Comparison of ENCODE assay signal across 29 cellular contexts in the genomic region with DNA sequence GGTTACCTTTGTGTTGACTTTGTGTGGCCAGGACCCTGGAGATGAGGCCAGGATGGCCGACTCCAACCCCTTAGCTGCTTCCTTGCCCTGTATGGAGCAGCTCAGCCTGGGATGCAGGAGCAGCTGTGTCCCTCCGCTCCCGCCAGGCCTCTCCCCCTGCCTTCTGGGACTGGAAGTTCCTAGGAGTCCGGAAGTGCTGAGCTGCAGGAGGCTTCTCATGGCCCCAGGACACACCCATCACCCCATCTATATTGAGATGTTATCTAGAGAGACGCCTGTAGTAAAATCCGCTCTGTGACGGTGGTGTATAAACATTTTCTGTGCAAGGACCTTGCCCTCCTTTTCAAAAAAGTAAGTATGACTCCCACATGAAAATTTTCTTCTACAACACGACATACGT. TPM values are rescaled to one million over a fixed set of nuclear protein-coding genes. Genes with fewer than 3 reads are reported as not detected.
DNase-seq lines count a peak whose midpoint lies in the region; ATAC-seq and TF ChIP-seq lines count a peak whose summit lies in the region.
"Had no signal": no experiment of that assay in that cellular context is flagged by ENCODE, and none has a peak within 500 bp of the region (broad histone marks: within the 10 kb centered on the region; RNA-seq: fewer than 3 reads in every experiment).

No MANE protein-coding gene starts in this region.

- no peak for TF ChIP-seq RAD21 in SK-N-SH (IDR thresholded peaks at IDR 0.05; ENCODE audit: low read length)

- no peaks in the 10 kb centered on the region for H4K20me1 ChIP-seq in SK-N-SH (ENCODE audit: insufficient read depth)

- TF ChIP-seq CTCF in SK-N-SH (IDR thresholded peaks at IDR 0.05): no peak
- no peak for TF ChIP-seq CTCF in upper lobe of right lung (IDR thresholded peaks at IDR 0.05)
- no peak for TF ChIP-seq CTCF in omental fat pad (IDR thresholded peaks at IDR 0.05)

- H3F3A ChIP-seq in SK-N-SH (replicated peaks; ENCODE audit: insufficient read depth): peaks cover 7% of the 10 kb centered on the region

- no peak overlapping the region for H3K4me2 ChIP-seq in SK-N-SH

- H3K9ac ChIP-seq in SK-N-SH: no peak overlapping the region

- WGBS in SK-N-SH (ENCODE audit: low lambda C conversion rate): 57% methylated on average over 9 of the region's 9 CpGs

- DNase-seq in SK-N-SH (peak; percentile 44), RPMI7951 (ENCODE audit: low read depth) (peak; percentile 63), left colon (no peak), upper lobe of right lung (peak; percentile 61), omental fat pad (ENCODE audit: low spot score) (no peak), HAP-1 (ENCODE audit: low spot score in 2 of 2) (no peak)
- DNase-seq: activated CD4-positive, alpha-beta T cell treated with anti-CD3 and anti-CD28 coated beads for 36 hours; activated CD8-positive, alpha-beta memory T cell treated with anti-CD3 and anti-CD28 coated beads for 24 hours; activated naive CD8-positive, alpha-beta T cell treated with anti-CD3 and anti-CD28 coated beads, Interleukin-2, amount 50 U/mL, for 24 hours; activated T-cell treated with anti-CD3 and anti-CD28 coated beads, Interleukin-2, amount 50 U/mL, for 24 hours; CD4-positive, alpha-beta T cell; dermis blood vessel endothelial cell; HCEC 1CT; Kasumi-1; left ventricle myocardium inferior; MV-4-11; naive thymus-derived CD4-positive, alpha-beta T cell; NCI-H1436 treated with DMSO at 0.1 percent for 48 hours; NK-92 treated with Interleukin-12 subunit alpha and Interleukin-12 subunit beta, amount 100 ng/mL, for 24 hours; nucleus accumbens; SHP77 treated with DMSO at 0.1 percent for 48 hours; stimulated activated naive CD8-positive, alpha-beta T cell treated with anti-CD3 and anti-CD28 coated beads, Interleukin-15, Interleukin-2, amounts not matched to agents 100 U/mL and 50 U/mL, for 24 hours; T-helper 1 cell had no signal

- H3K27me3 ChIP-seq in SK-N-SH (ENCODE audit: insufficient read depth): no peaks in the 10 kb centered on the region
- no peaks in the 10 kb centered on the region for H3K27me3 ChIP-seq in upper lobe of right lung
- no peaks in the 10 kb centered on the region for H3K27me3 ChIP-seq in HAP-1 (ENCODE audit: low read depth)
- H3K27me3 ChIP-seq: gastroesophageal sphincter had no signal

- CTCF ChIA-PET in SK-N-SH (lab: Yijun Ruan, JAX): no interaction called here

- H3K79me2 ChIP-seq in SK-N-SH (ENCODE audit: insufficient read depth): no peaks in the 10 kb centered on the region

- H3K36me3 ChIP-seq in SK-N-SH (replicated peaks in 1 of 2; ENCODE audit: control insufficient read depth in 1 of 2, insufficient read depth in 2 of 2, low read length in 1 of 2): no peaks in the 10 kb centered on the region
- H3K36me3 ChIP-seq in upper lobe of right lung: no peaks in the 10 kb centered on the region
- H3K36me3 ChIP-seq in HAP-1 (replicated peaks): no peaks in the 10 kb centered on the region
- H3K36me3 ChIP-seq: gastroesophageal sphincter, left ventricle myocardium inferior, thoracic aorta had no signal

- TF ChIP-seq EP300 in SK-N-SH (IDR thresholded peaks at IDR 0.05; ENCODE audit: borderline replicate concordance in 1 of 2, low read depth in 1 of 2, low read length in 1 of 2): no peak

- H3K9me3 ChIP-seq in SK-N-SH (0 out of 2 replicates have a peak, but pooled peaks cover 3% of the 10 kb centered on the region), upper lobe of right lung (no peaks in the 10 kb centered on the region), HAP-1 (peaks cover 6% of the 10 kb centered on the region; the same call in 1 of the 2 replicates)
- H3K9me3 ChIP-seq: gastroesophageal sphincter, thoracic aorta had no signal

- intact Hi-C loops in left colon (cut with DNase I, micrococcal nuclease) (no loop called here), upper lobe of right lung (cut with DNase I) (no loop called here)

- POLR2A ChIA-PET in SK-N-SH (lab: Yijun Ruan, JAX): no interaction called here

- H3K4me1 ChIP-seq in SK-N-SH (ENCODE audit: control insufficient read depth in 1 of 2, insufficient read depth in 2 of 2, low read depth in 1 of 2, low read length in 1 of 2) (no peaks in the 10 kb centered on the region), upper lobe of right lung (no peaks in the 10 kb centered on the region), HAP-1 (no peaks in the 10 kb centered on the region)

- no peaks in the 10 kb centered on the region for H3K9me2 ChIP-seq in SK-N-SH

- H3K27ac ChIP-seq in SK-N-SH (ENCODE audit: low read depth in 2 of 2, low read length in 1 of 2) (no peak overlapping the region), upper lobe of right lung (no peak overlapping the region)
- H3K27ac ChIP-seq: gastroesophageal sphincter, HL-60, left ventricle myocardium inferior, skin epidermis, thoracic aorta had no signal

- in situ Hi-C loops in HAP-1 (cut with MboI; ENCODE audit: low sequenced_read_pairs): loop anchor here (5.0 kb wide), 1 partner anchor 204 kb away; no protein-coding TSS in a partner anchor

- H3K4me3 ChIP-seq in SK-N-SH (ENCODE audit: low read depth in 2 of 2, low read length in 1 of 2) (no peak overlapping the region), upper lobe of right lung (no peak overlapping the region), HAP-1 (no peak overlapping the region)
- H3K4me3 ChIP-seq: gastroesophageal sphincter, left ventricle myocardium inferior, skin epidermis, thoracic aorta had no signal

- no peak overlapping the region for H2AFZ ChIP-seq in SK-N-SH (ENCODE audit: low read depth)

- ATAC-seq in SK-N-SH treated with all-trans-retinoic acid at 6 μM for 48 hours: no peak; the same call in 1 of the 3 replicates
- ATAC-seq in left colon: peak; percentile 46
- no peak for ATAC-seq in upper lobe of right lung
- ATAC-seq in omental fat pad (ENCODE audit: low FRiP score): no peak
- no peak for ATAC-seq in GM21526 (IDR thresholded peaks at IDR 0.05; ENCODE audit: low FRiP score, unreplicated experiment)
- ATAC-seq: activated CD4-positive, alpha-beta T cell treated with anti-CD3 and anti-CD28 coated beads for 36 hours; activated naive CD8-positive, alpha-beta T cell treated with anti-CD3 and anti-CD28 coated beads, Interleukin-2, amount 50 U/mL, for 24 hours; gastroesophageal sphincter; naive thymus-derived CD4-positive, alpha-beta T cell; stimulated activated naive CD8-positive, alpha-beta T cell treated with anti-CD3 and anti-CD28 coated beads, Interleukin-15, Interleukin-2, amounts not matched to agents 100 U/mL and 50 U/mL, for 24 hours had no signal

TF ChIP-seq in SK-N-SH, 30 proteins besides CTCF, POLR2A, EP300 and RAD21 (continues in another document):
- TF ChIP-seq, protein P1, sequence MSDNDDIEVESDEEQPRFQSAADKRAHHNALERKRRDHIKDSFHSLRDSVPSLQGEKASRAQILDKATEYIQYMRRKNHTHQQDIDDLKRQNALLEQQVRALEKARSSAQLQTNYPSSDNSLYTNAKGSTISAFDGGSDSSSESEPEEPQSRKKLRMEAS (IDR thresholded peaks at IDR 0.05; ENCODE audit: low read depth): no peak
- no peak for TF ChIP-seq EZH2phosphoT487 (IDR thresholded peaks at IDR 0.05; ENCODE audit: borderline replicate concordance, low read depth)
- TF ChIP-seq, protein P2, sequence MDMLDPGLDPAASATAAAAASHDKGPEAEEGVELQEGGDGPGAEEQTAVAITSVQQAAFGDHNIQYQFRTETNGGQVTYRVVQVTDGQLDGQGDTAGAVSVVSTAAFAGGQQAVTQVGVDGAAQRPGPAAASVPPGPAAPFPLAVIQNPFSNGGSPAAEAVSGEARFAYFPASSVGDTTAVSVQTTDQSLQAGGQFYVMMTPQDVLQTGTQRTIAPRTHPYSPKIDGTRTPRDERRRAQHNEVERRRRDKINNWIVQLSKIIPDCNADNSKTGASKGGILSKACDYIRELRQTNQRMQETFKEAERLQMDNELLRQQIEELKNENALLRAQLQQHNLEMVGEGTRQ (IDR thresholded peaks at IDR 0.05; ENCODE audit: borderline replicate concordance, low read depth, low read length): no peak
- TF ChIP-seq MEF2A (IDR thresholded peaks at IDR 0.05; ENCODE audit: borderline replicate concordance, low read depth): no peak
- TF ChIP-seq FOXM1 (IDR thresholded peaks at IDR 0.05; ENCODE audit: low read depth): no peak
- no peak for TF ChIP-seq YY1 (IDR thresholded peaks at IDR 0.05; ENCODE audit: low read depth)
- no peak for TF ChIP-seq TEAD4 (IDR thresholded peaks at IDR 0.05; ENCODE audit: borderline replicate concordance, insufficient read depth)
- no peak for TF ChIP-seq NRF1 (IDR thresholded peaks at IDR 0.05; ENCODE audit: low read depth, low read length)

TF ChIP-seq in SK-N-SH treated with all-trans-retinoic acid at 6 μM for 48 hours, 23 proteins besides CTCF, POLR2A, EP300 and RAD21 (continues in another document):
- TF ChIP-seq GLIS3 (CRISPR knock-in tag; IDR thresholded peaks at IDR 0.05) (no peak), ZNF70 (CRISPR knock-in tag; IDR thresholded peaks at IDR 0.05) (no peak), ZFP30 (CRISPR knock-in tag; IDR thresholded peaks at IDR 0.05) (no peak), RARB (CRISPR knock-in tag; IDR thresholded peaks at IDR 0.05) (no peak), ZNF8 (CRISPR knock-in tag; IDR thresholded peaks at IDR 0.05) (no peak)
- TF ChIP-seq, protein P3, sequence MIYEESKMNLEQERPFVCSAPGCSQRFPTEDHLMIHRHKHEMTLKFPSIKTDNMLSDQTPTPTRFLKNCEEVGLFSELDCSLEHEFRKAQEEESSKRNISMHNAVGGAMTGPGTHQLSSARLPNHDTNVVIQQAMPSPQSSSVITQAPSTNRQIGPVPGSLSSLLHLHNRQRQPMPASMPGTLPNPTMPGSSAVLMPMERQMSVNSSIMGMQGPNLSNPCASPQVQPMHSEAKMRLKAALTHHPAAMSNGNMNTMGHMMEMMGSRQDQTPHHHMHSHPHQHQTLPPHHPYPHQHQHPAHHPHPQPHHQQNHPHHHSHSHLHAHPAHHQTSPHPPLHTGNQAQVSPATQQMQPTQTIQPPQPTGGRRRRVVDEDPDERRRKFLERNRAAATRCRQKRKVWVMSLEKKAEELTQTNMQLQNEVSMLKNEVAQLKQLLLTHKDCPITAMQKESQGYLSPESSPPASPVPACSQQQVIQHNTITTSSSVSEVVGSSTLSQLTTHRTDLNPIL (CRISPR knock-in tag; IDR thresholded peaks at IDR 0.05; ENCODE audit: low read depth): no peak

RNA-seq across cellular contexts. Expression of a gene that starts 27.0 kb away (rescaled TPM):
- 24.1 and 27.7 TPM in 2 replicates for polyA plus RNA-seq in SK-N-SH (2012; rRNA removed)
- 12.2 and 21.8 TPM in 2 replicates for polyA plus RNA-seq in SK-N-SH (2012; cell fraction: cytosol; rRNA removed)
- polyA plus RNA-seq in SK-N-SH (2012; cell fraction: nucleus; rRNA removed): 20.6 and 31.8 TPM in 2 replicates
- 10.6 and 11.1 TPM in 2 replicates for total RNA-seq in RPMI7951 (2014; rRNA removed; shearing (Covaris generic))
- total RNA-seq in left colon: 1 to 10 TPM; 1.6 to 3.4 TPM
- 37.1 TPM for total RNA-seq in upper lobe of right lung
- 10 to 100 TPM; 12.3 to 26.4 (median 19.6) TPM for total RNA-seq in omental fat pad
- polyA plus RNA-seq: naive thymus-derived CD4-positive, alpha-beta T cell had no signal

Comparison
In these comparisons a context has a peak if more than half of its experiments do, and no peak if none do; other contexts are left out.
1. DNase-seq: peak in SK-N-SH (single experiment), RPMI7951 (single experiment) and upper lobe of right lung (single experiment); none in left colon (0 of 2), omental fat pad (single experiment) and HAP-1 (0 of 2).